In the genomic region with DNA sequence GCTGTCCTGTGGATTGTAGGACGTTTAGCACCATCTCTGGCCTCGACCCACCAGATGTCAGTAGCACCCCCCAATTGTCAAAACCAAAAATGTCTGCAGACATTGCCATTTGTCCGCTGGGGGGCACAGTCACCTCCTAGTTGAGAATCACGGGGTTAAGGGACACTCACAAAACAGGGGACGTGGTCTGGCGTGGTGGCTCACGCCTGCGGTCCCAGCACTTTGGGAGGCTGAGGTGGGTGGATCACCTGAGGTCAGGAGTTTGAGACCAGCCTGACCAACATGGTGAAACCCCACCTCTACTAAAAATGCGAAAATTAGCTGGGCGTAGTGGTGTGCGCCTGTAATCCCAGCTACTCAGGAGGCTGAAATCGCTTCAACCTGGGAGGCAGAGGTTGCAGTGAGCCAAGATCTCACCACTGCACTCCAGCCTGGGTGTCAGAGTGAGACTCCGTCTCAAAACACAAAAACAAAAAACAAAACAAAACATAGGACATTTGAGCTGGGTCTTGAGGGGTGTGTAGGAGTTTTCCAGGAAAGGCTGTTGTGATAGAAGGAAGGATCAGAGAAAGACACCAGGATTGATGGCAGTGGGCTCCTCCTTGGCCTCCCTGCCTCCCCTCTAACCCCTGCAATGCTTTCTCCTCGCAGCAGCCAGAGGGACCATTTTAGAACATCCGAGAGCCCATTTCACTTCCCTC, we compare ENCODE assay signal across 1 cellular context.
TF ChIP-seq lines count a peak whose summit lies in the region.

No MANE protein-coding gene starts in this region.

TF ChIP-seq in HCT116, 20 proteins besides CTCF, POLR2A, EP300 and RAD21 (continued from another document):
- TF ChIP-seq, protein P1, sequence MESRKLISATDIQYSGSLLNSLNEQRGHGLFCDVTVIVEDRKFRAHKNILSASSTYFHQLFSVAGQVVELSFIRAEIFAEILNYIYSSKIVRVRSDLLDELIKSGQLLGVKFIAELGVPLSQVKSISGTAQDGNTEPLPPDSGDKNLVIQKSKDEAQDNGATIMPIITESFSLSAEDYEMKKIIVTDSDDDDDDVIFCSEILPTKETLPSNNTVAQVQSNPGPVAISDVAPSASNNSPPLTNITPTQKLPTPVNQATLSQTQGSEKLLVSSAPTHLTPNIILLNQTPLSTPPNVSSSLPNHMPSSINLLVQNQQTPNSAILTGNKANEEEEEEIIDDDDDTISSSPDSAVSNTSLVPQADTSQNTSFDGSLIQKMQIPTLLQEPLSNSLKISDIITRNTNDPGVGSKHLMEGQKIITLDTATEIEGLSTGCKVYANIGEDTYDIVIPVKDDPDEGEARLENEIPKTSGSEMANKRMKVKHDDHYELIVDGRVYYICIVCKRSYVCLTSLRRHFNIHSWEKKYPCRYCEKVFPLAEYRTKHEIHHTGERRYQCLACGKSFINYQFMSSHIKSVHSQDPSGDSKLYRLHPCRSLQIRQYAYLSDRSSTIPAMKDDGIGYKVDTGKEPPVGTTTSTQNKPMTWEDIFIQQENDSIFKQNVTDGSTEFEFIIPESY (IDR thresholded peaks at IDR 0.05; ENCODE audit: extremely low read depth, insufficient replicate concordance, low read length), result no peak
- no peak for TF ChIP-seq EZH2phosphoT487 (IDR thresholded peaks at IDR 0.05; ENCODE audit: borderline replicate concordance)
- TF ChIP-seq, protein P2, sequence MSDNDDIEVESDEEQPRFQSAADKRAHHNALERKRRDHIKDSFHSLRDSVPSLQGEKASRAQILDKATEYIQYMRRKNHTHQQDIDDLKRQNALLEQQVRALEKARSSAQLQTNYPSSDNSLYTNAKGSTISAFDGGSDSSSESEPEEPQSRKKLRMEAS (IDR thresholded peaks at IDR 0.05), result no peak
- no peak for TF ChIP-seq YY1 (IDR thresholded peaks at IDR 0.05; ENCODE audit: extremely low read depth, insufficient replicate concordance, low read depth, low read length)
- TF ChIP-seq SIN3A (IDR thresholded peaks at IDR 0.05; ENCODE audit: low read depth), result no peak
- TF ChIP-seq, protein P3, sequence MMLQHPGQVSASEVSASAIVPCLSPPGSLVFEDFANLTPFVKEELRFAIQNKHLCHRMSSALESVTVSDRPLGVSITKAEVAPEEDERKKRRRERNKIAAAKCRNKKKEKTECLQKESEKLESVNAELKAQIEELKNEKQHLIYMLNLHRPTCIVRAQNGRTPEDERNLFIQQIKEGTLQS (IDR thresholded peaks at IDR 0.05), result no peak
- no peak for TF ChIP-seq SP1 (IDR thresholded peaks at IDR 0.05; ENCODE audit: low read depth)
